In the genomic region with DNA sequence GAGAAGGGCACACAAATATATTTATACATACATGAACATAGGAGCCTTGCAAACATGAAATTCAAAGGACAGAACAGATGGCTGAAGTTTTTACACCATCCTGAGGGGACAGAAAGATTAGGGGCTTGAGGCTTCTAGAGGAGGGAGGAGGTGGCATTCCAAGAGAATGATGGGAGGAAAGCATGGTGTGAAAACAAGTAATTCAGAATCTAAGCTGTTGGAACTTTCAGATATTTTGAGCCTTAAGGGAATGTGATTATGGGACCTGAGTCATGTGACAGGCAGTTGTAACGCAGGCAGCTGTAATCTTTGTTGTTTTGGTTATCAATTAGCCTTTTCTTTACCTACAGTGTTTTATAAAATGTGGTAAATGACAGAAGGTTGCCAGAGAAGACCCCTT, we compare ENCODE assay signal across 1 cellular context.
TF ChIP-seq lines count a peak whose summit lies in the region.

No MANE protein-coding gene starts in this region.

TF ChIP-seq in HepG2, 621 proteins besides CTCF, POLR2A, EP300 and RAD21 (continued from another document):
- TF ChIP-seq RARA (CRISPR knock-in tag; IDR thresholded peaks at IDR 0.05) (no peak), FIP1L1 (IDR thresholded peaks at IDR 0.05; ENCODE audit: borderline replicate concordance, insufficient read depth, low read depth, low read length) (no peak), CENPT (CRISPR knock-in tag; IDR thresholded peaks at IDR 0.05; ENCODE audit: low read depth) (no peak), ZNF816 (CRISPR knock-in tag; IDR thresholded peaks at IDR 0.05; ENCODE audit: borderline replicate concordance) (0 out of 2 replicates have a peak, but pooled peaks have one; percentile 31), NBN (conservative IDR thresholded peaks at IDR 0.05) (no peak), ZNF777 (CRISPR knock-in tag; IDR thresholded peaks at IDR 0.05) (no peak), SOX13 (IDR thresholded peaks at IDR 0.05) (no peak), SOX13 (CRISPR knock-in tag; conservative IDR thresholded peaks at IDR 0.05 in 1 of 2, IDR thresholded peaks at IDR 0.05 in 1 of 2) (peak in 1 of 2 experiments; percentile 38; a peak in 1 of 4 replicates), ATM (IDR thresholded peaks at IDR 0.05; ENCODE audit: borderline replicate concordance) (no peak), TEAD3 (CRISPR knock-in tag; optimal IDR thresholded peaks at IDR 0.05; ENCODE audit: borderline replicate concordance) (peak; percentile 57), ZNF547 (CRISPR knock-in tag; IDR thresholded peaks at IDR 0.05) (no peak), SAP130 (CRISPR knock-in tag; IDR thresholded peaks at IDR 0.05; ENCODE audit: low read depth) (0 out of 2 replicates have a peak, but pooled peaks have one; percentile 6), CHD4 (IDR thresholded peaks at IDR 0.05; ENCODE audit: borderline replicate concordance, low read length) (no peak), USF2 (IDR thresholded peaks at IDR 0.05; ENCODE audit: low read depth, low read length) (no peak), USF2 (CRISPR knock-in tag; IDR thresholded peaks at IDR 0.05; ENCODE audit: borderline replicate concordance) (peak; percentile 50; the same call in 1 of the 2 replicates), ELF3 (CRISPR knock-in tag; IDR thresholded peaks at IDR 0.05) (no peak)
- TF ChIP-seq, protein P1, sequence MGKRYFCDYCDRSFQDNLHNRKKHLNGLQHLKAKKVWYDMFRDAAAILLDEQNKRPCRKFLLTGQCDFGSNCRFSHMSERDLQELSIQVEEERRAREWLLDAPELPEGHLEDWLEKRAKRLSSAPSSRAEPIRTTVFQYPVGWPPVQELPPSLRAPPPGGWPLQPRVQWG (CRISPR knock-in tag; IDR thresholded peaks at IDR 0.05; ENCODE audit: borderline replicate concordance, low read depth) = no peak
- TF ChIP-seq, protein P2, sequence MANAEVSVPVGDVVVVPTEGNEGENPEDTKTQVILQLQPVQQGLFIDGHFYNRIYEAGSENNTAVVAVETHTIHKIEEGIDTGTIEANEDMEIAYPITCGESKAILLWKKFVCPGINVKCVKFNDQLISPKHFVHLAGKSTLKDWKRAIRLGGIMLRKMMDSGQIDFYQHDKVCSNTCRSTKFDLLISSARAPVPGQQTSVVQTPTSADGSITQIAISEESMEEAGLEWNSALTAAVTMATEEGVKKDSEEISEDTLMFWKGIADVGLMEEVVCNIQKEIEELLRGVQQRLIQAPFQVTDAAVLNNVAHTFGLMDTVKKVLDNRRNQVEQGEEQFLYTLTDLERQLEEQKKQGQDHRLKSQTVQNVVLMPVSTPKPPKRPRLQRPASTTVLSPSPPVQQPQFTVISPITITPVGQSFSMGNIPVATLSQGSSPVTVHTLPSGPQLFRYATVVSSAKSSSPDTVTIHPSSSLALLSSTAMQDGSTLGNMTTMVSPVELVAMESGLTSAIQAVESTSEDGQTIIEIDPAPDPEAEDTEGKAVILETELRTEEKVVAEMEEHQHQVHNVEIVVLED (CRISPR knock-in tag; IDR thresholded peaks at IDR 0.05; ENCODE audit: borderline replicate concordance) = no peak
TF ChIP-seq in HepG2: peak in this region for 9.
